ENCODE assay signal across 26 cellular contexts in genomic region chr6:81847866-81848265, GRCh38.
"Had no signal": no experiment of that assay in that cellular context is flagged by ENCODE, and none has a peak within 500 bp of the region (broad histone marks: within the 10 kb centered on the region; RNA-seq: fewer than 3 reads in every experiment).

No MANE protein-coding gene starts in this region.

- H3K36me3 Mint-ChIP-seq: memory B cell; naive thymus-derived CD4-positive, alpha-beta T cell; neural progenitor cell had no signal

- DNase-seq: dorsolateral prefrontal cortex; effector CD4-positive, alpha-beta T cell; gastrocnemius medialis; head of caudate nucleus; kidney; midbrain; naive thymus-derived CD4-positive, alpha-beta T cell; stimulated activated CD4-positive, alpha-beta T cell treated with anti-CD3 and anti-CD28 coated beads, Interleukin-12 subunit alpha, Interleukin-12 subunit beta, amount 100 ng/mL, for 4 hours; stimulated activated CD4-positive, alpha-beta T cell treated with anti-CD3 and anti-CD28 coated beads, Interleukin-1b, Interleukin-23, amount 100 ng/mL, for 48 hours; stimulated activated CD4-positive, alpha-beta T cell treated with anti-CD3 and anti-CD28 coated beads, Interleukin-4, amount 100 ng/mL, for 1 hour; stimulated activated CD8-positive, alpha-beta memory T cell treated with anti-CD3 and anti-CD28 coated beads, Interleukin-4, amount 100 ng/mL, for 48 hours; stimulated activated naive CD4-positive, alpha-beta T cell; stimulated activated naive CD8-positive, alpha-beta T cell treated with anti-CD3 and anti-CD28 coated beads, Interleukin-15, amount 100 ng/mL, for 72 hours; transverse colon; upper lobe of right lung; uterus had no signal

- H3K27ac ChIP-seq: dorsolateral prefrontal cortex, gastrocnemius medialis, neural progenitor cell, parathyroid adenoma, suprapubic skin, transverse colon, upper lobe of right lung, uterus had no signal

- H3K4me1 ChIP-seq: gastrocnemius medialis, neural progenitor cell, parathyroid adenoma, transverse colon, upper lobe of right lung had no signal

- H3K9me3 ChIP-seq: gastrocnemius medialis, suprapubic skin, transverse colon, upper lobe of right lung, uterus had no signal

- H3K4me3 ChIP-seq: dorsolateral prefrontal cortex, gastrocnemius medialis, lung, neural progenitor cell, smooth muscle cell, suprapubic skin, transverse colon, upper lobe of right lung, uterus had no signal

- H3K4me3 Mint-ChIP-seq: memory B cell; naive thymus-derived CD4-positive, alpha-beta T cell; nephron; neural progenitor cell; stimulated activated naive CD8-positive, alpha-beta T cell treated with anti-CD3 and anti-CD28 coated beads, Interleukin-15, amount 100 ng/mL, for 72 hours had no signal

- H3K9me3 Mint-ChIP-seq: memory B cell, nephron, neural progenitor cell had no signal

- H3K4me1 Mint-ChIP-seq: memory B cell; naive thymus-derived CD4-positive, alpha-beta T cell; neural progenitor cell; stimulated activated naive CD8-positive, alpha-beta T cell treated with anti-CD3 and anti-CD28 coated beads, Interleukin-15, amount 100 ng/mL, for 72 hours had no signal

- H3K36me3 ChIP-seq: gastrocnemius medialis, neural progenitor cell, suprapubic skin, transverse colon, upper lobe of right lung, uterus had no signal

- H3K27ac Mint-ChIP-seq: memory B cell; naive thymus-derived CD4-positive, alpha-beta T cell; nephron; neural progenitor cell; progenitor cell of endocrine pancreas; stimulated activated naive CD8-positive, alpha-beta T cell treated with anti-CD3 and anti-CD28 coated beads, Interleukin-15, amount 100 ng/mL, for 72 hours had no signal

- H3K27me3 Mint-ChIP-seq: progenitor cell of endocrine pancreas; stimulated activated naive CD8-positive, alpha-beta T cell treated with anti-CD3 and anti-CD28 coated beads, Interleukin-15, amount 100 ng/mL, for 72 hours had no signal

- H3K27me3 ChIP-seq: gastrocnemius medialis, neural progenitor cell, suprapubic skin, transverse colon, upper lobe of right lung, uterus had no signal

- ATAC-seq: gastrocnemius medialis; left lobe of liver; naive thymus-derived CD4-positive, alpha-beta T cell; sciatic nerve; stimulated activated naive CD8-positive, alpha-beta T cell treated with anti-CD3 and anti-CD28 coated beads, Interleukin-15, amount 100 ng/mL, for 72 hours; upper lobe of right lung had no signal
